26 cellular contexts compared by ENCODE assay signal in genomic region chrX:78619829-78620228, GRCh38. TPM values are rescaled to one million over a fixed set of nuclear protein-coding genes. Genes with fewer than 3 reads are reported as not detected.
DNase-seq lines count a peak whose midpoint lies in the region; ATAC-seq, FAIRE-seq and TF ChIP-seq lines count a peak whose summit lies in the region.
"Had no signal": no experiment of that assay in that cellular context is flagged by ENCODE, and none has a peak within 500 bp of the region (broad histone marks: within the 10 kb centered on the region; RNA-seq: fewer than 3 reads in every experiment).

No MANE protein-coding gene starts in this region.

- no peak overlapping the region for H3K27ac ChIP-seq in left ventricle myocardium inferior (replicated peaks)
- H3K27ac ChIP-seq: parathyroid adenoma, sigmoid colon, stomach had no signal

- ATAC-seq in sciatic nerve (no peak), GM18870 (IDR thresholded peaks at IDR 0.05; ENCODE audit: unreplicated experiment) (no peak)
- ATAC-seq: activated CD8-positive, alpha-beta T cell treated with anti-CD3 and anti-CD28 coated beads, Interleukin-2, amount 10 ng/mL, durations not matched to agents 7 days and 5 days; activated naive CD8-positive, alpha-beta T cell treated with anti-CD3 and anti-CD28 coated beads, Interleukin-2, amount 50 U/mL, for 24 hours; PC-3 had no signal

- H3K36me3 ChIP-seq in bronchial epithelial cell (ENCODE audit: control insufficient read depth, insufficient read depth, low read length) (no peaks in the 10 kb centered on the region), left ventricle myocardium inferior (no peaks in the 10 kb centered on the region)
- H3K36me3 ChIP-seq: sigmoid colon, stomach had no signal

- H3K4me1 ChIP-seq in left ventricle myocardium inferior = no peaks in the 10 kb centered on the region
- H3K4me1 ChIP-seq: parathyroid adenoma, sigmoid colon, stomach had no signal

- peak; percentile 23 for DNase-seq in HT1080 (ENCODE audit: low read depth)
- DNase-seq in bronchial epithelial cell (ENCODE audit: low read depth) = peak; percentile 0
- peak; percentile 17 for DNase-seq in left ventricle myocardium inferior
- DNase-seq in sciatic nerve (ENCODE audit: low spot score) = peak; percentile 61
- no peak for DNase-seq in effector CD8-positive, alpha-beta T cell (lab: John Stamatoyannopoulos, UW)
- no peak for DNase-seq in UCSD-AML1 (lab: John Stamatoyannopoulos, UW; ENCODE audit: unreplicated experiment)
- DNase-seq: activated CD4-positive, alpha-beta T cell treated with anti-CD3 and anti-CD28 coated beads for 1 hour; activated CD8-positive, alpha-beta T cell treated with anti-CD3 and anti-CD28 coated beads, Interleukin-2, amount 10 ng/mL, durations not matched to agents 7 days and 5 days; activated gamma-delta T cell treated with Interleukin-2 at 50 U/mL for 16 hours; activated naive CD8-positive, alpha-beta T cell treated with anti-CD3 and anti-CD28 coated beads, Interleukin-2, amount 50 U/mL, for 24 hours; CD4-positive, alpha-beta T cell; DMS 273 treated with DMSO at 0.1 percent for 48 hours; NCI-H1417; NCI-H2081 treated with DMSO at 0.1 percent for 48 hours; PC-3; SIG-M5; sigmoid colon; stomach; trophoblast cell had no signal

- no peak for TF ChIP-seq CTCF in bronchial epithelial cell (IDR thresholded peaks at IDR 0.05; ENCODE audit: insufficient read depth, low read length, severe bottlenecking)
- TF ChIP-seq CTCF in left ventricle myocardium inferior (IDR thresholded peaks at IDR 0.05; ENCODE audit: borderline replicate concordance) = no peak

- no peaks in the 10 kb centered on the region for H3K27me3 ChIP-seq in bronchial epithelial cell (ENCODE audit: control insufficient read depth, insufficient read depth, low read length)
- H3K27me3 ChIP-seq in left ventricle myocardium inferior (ENCODE audit: low read depth) = no peaks in the 10 kb centered on the region
- H3K27me3 ChIP-seq: sigmoid colon, stomach had no signal

- no peak for FAIRE-seq in bronchial epithelial cell (lab: Jason Lieb, UNC)
- FAIRE-seq: endometrium had no signal

- H3K9me3 ChIP-seq in left ventricle myocardium inferior (replicated peaks) = no peaks in the 10 kb centered on the region
- H3K9me3 ChIP-seq: sigmoid colon had no signal

- H3K4me3 ChIP-seq in bronchial epithelial cell (ENCODE audit: low read depth, low read length) (no peak overlapping the region), left ventricle myocardium inferior (no peak overlapping the region)
- H3K4me3 ChIP-seq: sigmoid colon, stomach had no signal

- intact Hi-C loops in left ventricle myocardium inferior (cut with micrococcal nuclease) (no loop called here), sciatic nerve (cut with DNase I) (no loop called here)

RNA-seq across cellular contexts. Expression of gene RTL3, which starts 39.3 kb away (rescaled TPM):
- total RNA-seq in HT1080 (2014; rRNA removed; shearing (Covaris generic)) = 1.2 TPM in 2 replicates
- 0.58 and 0.84 TPM in 2 replicates for polyA plus RNA-seq in HT1080 (2015; cell fraction: cytosol; rRNA removed)
- 0.61 and 0.90 TPM in 2 replicates for polyA plus RNA-seq in HT1080 (2015; cell fraction: nucleus; rRNA removed)
- not detected in 2 replicates for total RNA-seq in bronchial epithelial cell
- total RNA-seq in left ventricle myocardium inferior = 0.14 TPM
- total RNA-seq in sciatic nerve = not detected
- total RNA-seq: CD4-positive, alpha-beta T cell; MCF 10A; mononuclear cell; PC-3; T-helper 1 cell treated with Interleukin-12 subunit alpha and Interleukin-12 subunit beta and Interleukin-4 antibody, amounts not matched to agents 30 ng/mL and 1 ng/mL, for 36 hours had no signal
- polyA plus RNA-seq: neural cell had no signal

Comparison
In these comparisons a context has a peak if more than half of its experiments do, and no peak if none do; other contexts are left out.
1. DNase-seq: peak in HT1080 (single experiment), bronchial epithelial cell (single experiment), left ventricle myocardium inferior (single experiment) and sciatic nerve (single experiment); none in effector CD8-positive, alpha-beta T cell (single experiment) and UCSD-AML1 (single experiment).